ENCODE assay signal across 8 cellular contexts in genomic region chr16:9092282-9092962, GRCh38. TPM values are rescaled to one million over a fixed set of nuclear protein-coding genes. Genes with fewer than 3 reads are reported as not detected.
DNase-seq lines count a peak whose midpoint lies in the region; ATAC-seq, FAIRE-seq and TF ChIP-seq lines count a peak whose summit lies in the region.

No MANE protein-coding gene starts in this region.

- POLR2A ChIA-PET in GM12878 (lab: Charles Lee), result interaction anchor here (0.6 to 2.4 kb wide), 7 partner anchors 19 to 426 kb away, joined by 3 to 10 read pairs (median 5); partner anchors contain the start of gene CARHSP1

- DNase-seq in T-helper 2 cell, result peak; percentile 33 to 55 (median 53)
- DNase-seq in GM12878 (ENCODE audit: low read depth, low spot score), result no peak
- DNase-seq in immature natural killer cell, result peak; percentile 54 to 63 (median 54)
- peak; percentile 42 to 45 for DNase-seq in stimulated activated CD4-positive, alpha-beta T cell treated with anti-CD3 and anti-CD28 coated beads, Interleukin-15, amount 100 ng/mL, for 1 hour (ENCODE audit: low read depth in 1 of 2, low spot score in 1 of 2)
- DNase-seq in NCI-H2029 (lab: John Stamatoyannopoulos, UW), result no peak

- FAIRE-seq in GM12878 (lab: Jason Lieb, UNC), result no peak

- peak; percentile 15 for TF ChIP-seq CTCF in 22Rv1 (IDR thresholded peaks at IDR 0.05)
- TF ChIP-seq CTCF in GM12878 (IDR thresholded peaks at IDR 0.05 in 2 of 3, conservative IDR thresholded peaks at IDR 0.05 in 1 of 3; ENCODE audit: control insufficient read depth in 2 of 3, extremely low read depth in 1 of 3, insufficient read depth in 1 of 3, low read depth in 3 of 3, low read length in 3 of 3), result 0 out of 6 replicates have a peak, but pooled peaks of 1 of the 3 experiments have one; percentile 2

- H3K9me3 Mint-ChIP-seq in immature natural killer cell, result no peaks in the 10 kb centered on the region

- peak overlapping the region; percentile 81 for H3K4me3 ChIP-seq in GM12878

- peak overlapping the region; percentile 94 for H3K9ac ChIP-seq in GM12878 (ENCODE audit: control insufficient read depth, insufficient read depth, low read length)

- no peak for TF ChIP-seq EP300 in GM12878 (IDR thresholded peaks at IDR 0.05; ENCODE audit: borderline replicate concordance in 1 of 2, control insufficient read depth in 1 of 2, low read depth in 2 of 2, low read length in 2 of 2)

- H3K9me3 ChIP-seq in GM12878 (replicated peaks; ENCODE audit: control insufficient read depth, insufficient read depth, low read length), result no peaks in the 10 kb centered on the region

- RAD21 ChIA-PET in GM12878 (lab: Charles Lee; ENCODE audit: unreplicated experiment), result interaction anchor here (1.0 to 3.0 kb wide), 7 partner anchors 10 to 200 kb away, joined by 3 to 12 read pairs (median 5); no protein-coding TSS in a partner anchor

- H3K27me3 ChIP-seq in GM12878 (replicated peaks in 1 of 2; ENCODE audit: control insufficient read depth in 2 of 2, insufficient read depth in 2 of 2, low read length in 1 of 2), result no peaks in the 10 kb centered on the region

- H4K20me1 ChIP-seq in GM12878 (ENCODE audit: control insufficient read depth, insufficient read depth), result peaks cover 10% of the 10 kb centered on the region

- peaks cover 6% of the 10 kb centered on the region for H3K4me1 ChIP-seq in GM12878 (ENCODE audit: control insufficient read depth, insufficient read depth, low read length)

- SMC1A ChIA-PET in GM12878 (lab: Charles Lee; ENCODE audit: uncharacterized antibody, unreplicated experiment), result interaction anchor here (1.0 to 1.9 kb wide), 4 partner anchors 10 to 42 kb away, joined by 3 to 9 read pairs (median 4); no protein-coding TSS in a partner anchor

- TF ChIP-seq RAD21 in GM12878 (IDR thresholded peaks at IDR 0.05; ENCODE audit: insufficient read depth, low read depth, low read length), result no peak

- WGBS in GM12878 (ENCODE audit: insufficient coverage, insufficient replicate concordance, low lambda C conversion rate, missing lambda C conversion rate), result 1% methylated on average over 37 of the region's 63 CpGs

- in situ Hi-C loops in GM12878 (cut with MboI), result no loop called here

- H3K36me3 Mint-ChIP-seq in immature natural killer cell, result peaks cover 8 to 15% (median 15%) of the 10 kb centered on the region in 3 donors

- peaks cover 52% of the 10 kb centered on the region in 2 donors for H3K4me1 Mint-ChIP-seq in immature natural killer cell

- peaks cover 13 to 27% (median 20%) of the 10 kb centered on the region in 3 donors for H3K27me3 Mint-ChIP-seq in immature natural killer cell (ENCODE audit: low read depth in 3 of 3)

- peak overlapping the region; percentile 94 to 99 (median 97) for H3K27ac Mint-ChIP-seq in immature natural killer cell

- TF ChIP-seq POLR2A in GM18505 (IDR thresholded peaks at IDR 0.05; ENCODE audit: borderline replicate concordance, extremely low read depth, insufficient read depth, insufficient read length) (peak; percentile 17), GM12878 (IDR thresholded peaks at IDR 0.05; ENCODE audit: low read depth, low read length) (no peak; the same call in 1 of the 2 replicates)

- H3K36me3 ChIP-seq in GM12878 (ENCODE audit: control insufficient read depth in 2 of 2, insufficient read depth in 2 of 2, low read length in 1 of 2), result no peaks in the 10 kb centered on the region

- peak overlapping the region; percentile 95 to 100 (median 98) for H3K4me3 Mint-ChIP-seq in immature natural killer cell

- intact Hi-C loops in GM12878 (cut with micrococcal nuclease; ENCODE audit: unreplicated experiment), result loop anchor here (1.0 to 5.0 kb wide), 3 partner anchors 8 to 295 kb away; partner anchors contain the start of genes PMM2, TMEM186 and USP7

- no TSS peak for BruUV-seq in GM12878 (replicated peaks; lab: Mats Ljungman, UMichigan)

- no peak overlapping the region for H2AFZ ChIP-seq in GM12878 (ENCODE audit: control insufficient read depth, low read depth, low read length)

- peak overlapping the region; percentile 91; the same call in 1 of the 2 replicates for H3K4me2 ChIP-seq in GM12878 (ENCODE audit: control insufficient read depth, insufficient read depth)

- H3K27ac ChIP-seq in 22Rv1 (peak overlapping the region; percentile 86), GM12878 (ENCODE audit: control insufficient read depth, insufficient read depth) (peak overlapping the region; percentile 90)

- peaks cover 68% of the 10 kb centered on the region for H3K79me2 ChIP-seq in GM12878 (ENCODE audit: control insufficient read depth, insufficient read depth, low read length)

- ATAC-seq in GM18505 (IDR thresholded peaks at IDR 0.05; ENCODE audit: unreplicated experiment) (peak; percentile 10), HG03196 (IDR thresholded peaks at IDR 0.05; ENCODE audit: unreplicated experiment) (peak; percentile 12), GM12878 (peak; percentile 20)

- CTCF ChIA-PET in GM12878 (lab: Yijun Ruan, JAX), result interaction anchor here (0.7 to 2.5 kb wide), 8 partner anchors 9 to 1283 kb away, joined by 3 to 8 read pairs (median 3); no protein-coding TSS in a partner anchor

TF ChIP-seq in GM12878, 131 proteins besides CTCF, POLR2A, EP300 and RAD21 (continues in another document):
- TF ChIP-seq CBX5 (IDR thresholded peaks at IDR 0.05; ENCODE audit: low read depth) (no peak), IKZF1 (conservative IDR thresholded peaks at IDR 0.05) (peak; percentile 41; the same call in 1 of the 2 replicates), BACH1 (IDR thresholded peaks at IDR 0.05; ENCODE audit: borderline replicate concordance) (0 out of 2 replicates have a peak, but pooled peaks have one; percentile 30), YY1 (IDR thresholded peaks at IDR 0.05; ENCODE audit: low read depth, low read length) (peak; percentile 91), PBX3 (IDR thresholded peaks at IDR 0.05; ENCODE audit: insufficient replicate concordance, low read depth, low read length) (peak; percentile 75), EGR1 (IDR thresholded peaks at IDR 0.05; ENCODE audit: borderline replicate concordance in 1 of 2, low read depth in 2 of 2, low read length in 2 of 2) (peak in 1 of 2 experiments; percentile 60; a peak in 1 of 3 replicates), SRF (IDR thresholded peaks at IDR 0.05; ENCODE audit: low read depth in 2 of 2, low read length in 2 of 2) (peak; percentile 67 to 85), DPF2 (IDR thresholded peaks at IDR 0.05) (0 out of 2 replicates have a peak, but pooled peaks have one; percentile 48)
- TF ChIP-seq, protein P1, sequence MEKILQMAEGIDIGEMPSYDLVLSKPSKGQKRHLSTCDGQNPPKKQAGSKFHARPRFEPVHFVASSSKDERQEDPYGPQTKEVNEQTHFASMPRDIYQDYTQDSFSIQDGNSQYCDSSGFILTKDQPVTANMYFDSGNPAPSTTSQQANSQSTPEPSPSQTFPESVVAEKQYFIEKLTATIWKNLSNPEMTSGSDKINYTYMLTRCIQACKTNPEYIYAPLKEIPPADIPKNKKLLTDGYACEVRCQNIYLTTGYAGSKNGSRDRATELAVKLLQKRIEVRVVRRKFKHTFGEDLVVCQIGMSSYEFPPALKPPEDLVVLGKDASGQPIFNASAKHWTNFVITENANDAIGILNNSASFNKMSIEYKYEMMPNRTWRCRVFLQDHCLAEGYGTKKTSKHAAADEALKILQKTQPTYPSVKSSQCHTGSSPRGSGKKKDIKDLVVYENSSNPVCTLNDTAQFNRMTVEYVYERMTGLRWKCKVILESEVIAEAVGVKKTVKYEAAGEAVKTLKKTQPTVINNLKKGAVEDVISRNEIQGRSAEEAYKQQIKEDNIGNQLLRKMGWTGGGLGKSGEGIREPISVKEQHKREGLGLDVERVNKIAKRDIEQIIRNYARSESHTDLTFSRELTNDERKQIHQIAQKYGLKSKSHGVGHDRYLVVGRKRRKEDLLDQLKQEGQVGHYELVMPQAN (conservative IDR thresholded peaks at IDR 0.05), result peak; percentile 50
- TF ChIP-seq, protein P2, sequence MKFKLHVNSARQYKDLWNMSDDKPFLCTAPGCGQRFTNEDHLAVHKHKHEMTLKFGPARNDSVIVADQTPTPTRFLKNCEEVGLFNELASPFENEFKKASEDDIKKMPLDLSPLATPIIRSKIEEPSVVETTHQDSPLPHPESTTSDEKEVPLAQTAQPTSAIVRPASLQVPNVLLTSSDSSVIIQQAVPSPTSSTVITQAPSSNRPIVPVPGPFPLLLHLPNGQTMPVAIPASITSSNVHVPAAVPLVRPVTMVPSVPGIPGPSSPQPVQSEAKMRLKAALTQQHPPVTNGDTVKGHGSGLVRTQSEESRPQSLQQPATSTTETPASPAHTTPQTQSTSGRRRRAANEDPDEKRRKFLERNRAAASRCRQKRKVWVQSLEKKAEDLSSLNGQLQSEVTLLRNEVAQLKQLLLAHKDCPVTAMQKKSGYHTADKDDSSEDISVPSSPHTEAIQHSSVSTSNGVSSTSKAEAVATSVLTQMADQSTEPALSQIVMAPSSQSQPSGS (IDR thresholded peaks at IDR 0.05; ENCODE audit: low read length), result no peak

RNA-seq across cellular contexts. Expression of gene HAPSTR1, which starts 1.0 kb away (rescaled TPM):
- 114 and 120 TPM in 2 replicates for total RNA-seq in GM12878 (2013; cell fraction: nucleolus; rRNA removed)
- total RNA-seq in GM12878 (2014; rRNA removed) (37.5 and 43.6 TPM in 2 replicates), GM12878 (2014; rRNA removed; fragmentation: Illumina TruSeq; extraction: Trizol) (36.4 and 37.2 TPM in 2 replicates), GM12878 (2021) (50.3 and 52.5 TPM in 2 replicates)
- polyA plus RNA-seq in GM12878 (2011; ENCODE audit: low read depth), result 15.6 TPM
- polyA plus RNA-seq in GM12878 (2011; rRNA removed) (32.5 and 43.1 TPM in 2 replicates), GM12878 (2014; fragmentation: Illumina TruSeq; extraction: Trizol) (22.7 and 25.4 TPM in 2 replicates), GM12878 (2014; fragmentation: Nextera tagmentation; extraction: Ambion mirVana) (10 to 100 TPM in 1 of 2 experiments, 1 to 10 TPM in 1; 8.7 to 12.5 TPM), GM12878 (2014; rRNA removed) (21.7 and 23.5 TPM in 2 replicates), GM12878 (2016; fragmentation: Nextera tagmentation; extraction: Ambion mirVana) (10 to 100 TPM; 10.3 to 11.7 TPM), immature natural killer cell (10 to 100 TPM in 1 of 3 donors, 1 to 10 TPM in 2; 4.9 to 20.2 (median 6.1) TPM)
- 13.9 and 20.3 TPM in 2 replicates for polyA plus RNA-seq in GM12878 (2011; cell fraction: cytosol; rRNA removed)
- 15.3 and 17.4 TPM in 2 replicates for polyA plus RNA-seq in GM12878 (2011; cell fraction: nucleus; rRNA removed)
- polyA plus RNA-seq in GM12878 (2012), result 19.7 TPM in 2 replicates
- 43.4 and 59.5 TPM in 2 replicates for polyA minus RNA-seq in GM12878 (2011; rRNA and poly(A)+ RNA removed)
- 19.5 and 23.3 TPM in 2 replicates for polyA minus RNA-seq in GM12878 (2011; cell fraction: cytosol; rRNA and poly(A)+ RNA removed)
- 13.7 and 22.6 TPM in 2 replicates for polyA minus RNA-seq in GM12878 (2011; cell fraction: nucleus; rRNA and poly(A)+ RNA removed)

Comparison
In these comparisons a context has a peak if more than half of its experiments do, and no peak if none do; other contexts are left out.
1. DNase-seq: peak in T-helper 2 cell (5 of 5), immature natural killer cell (3 of 3) and stimulated activated CD4-positive, alpha-beta T cell treated with anti-CD3 and anti-CD28 coated beads, Interleukin-15, amount 100 ng/mL, for 1 hour (2 of 2); none in GM12878 (single experiment) and NCI-H2029 (single experiment).
2. Peak in every context shown above with its lines, with median percentiles within 50 percentile points of each other: ATAC-seq.